Comparison of ENCODE assay signal across 9 cellular contexts in genomic region chr10:99370993-99371392, GRCh38. TPM values are rescaled to one million over a fixed set of nuclear protein-coding genes. Genes with fewer than 3 reads are reported as not detected.
DNase-seq lines count a peak whose midpoint lies in the region; ATAC-seq and TF ChIP-seq lines count a peak whose summit lies in the region.
"Had no signal": no experiment of that assay in that cellular context is flagged by ENCODE, and none has a peak within 500 bp of the region (broad histone marks: within the 10 kb centered on the region; RNA-seq: fewer than 3 reads in every experiment).

No MANE protein-coding gene starts in this region.

- peaks cover 86% of the 10 kb centered on the region for H3K27me3 Mint-ChIP-seq in T-helper 17 cell

- TF ChIP-seq POLR2A in Peyer's patch (IDR thresholded peaks at IDR 0.05), result no peak
- TF ChIP-seq POLR2A in thyroid gland (IDR thresholded peaks at IDR 0.05), result no peak
- no peak for TF ChIP-seq POLR2A in tibial nerve (IDR thresholded peaks at IDR 0.05)

- H3K27ac ChIP-seq in Peyer's patch (no peak overlapping the region), thyroid gland (no peak overlapping the region), tibial nerve (no peak overlapping the region)

- ATAC-seq in GM18909 (IDR thresholded peaks at IDR 0.05; ENCODE audit: poor library complexity, unreplicated experiment) (peak; percentile 89), HG03039 (IDR thresholded peaks at IDR 0.05; ENCODE audit: unreplicated experiment) (peak; percentile 89), T-helper 17 cell (no peak)

- H3K9me3 ChIP-seq in Peyer's patch, result no peaks in the 10 kb centered on the region
- no peaks in the 10 kb centered on the region for H3K9me3 ChIP-seq in thyroid gland
- no peaks in the 10 kb centered on the region for H3K9me3 ChIP-seq in tibial nerve
- H3K9me3 ChIP-seq in T-helper 17 cell (ENCODE audit: control insufficient read depth, low read length, poor library complexity, severe bottlenecking), result no peaks in the 10 kb centered on the region

- H3K36me3 Mint-ChIP-seq in T-helper 17 cell (ENCODE audit: low read depth), result no peaks in the 10 kb centered on the region

- TF ChIP-seq CTCF in Peyer's patch (IDR thresholded peaks at IDR 0.05), result peak in 4 of 6 experiments; percentile 17 to 43 (median 32)
- TF ChIP-seq CTCF in foreskin fibroblast (IDR thresholded peaks at IDR 0.05; ENCODE audit: low read depth, low read length), result peak; percentile 67
- peak in 3 of 6 experiments; percentile 42 to 56 (median 50) for TF ChIP-seq CTCF in thyroid gland (IDR thresholded peaks at IDR 0.05)
- no peak for TF ChIP-seq CTCF in tibial nerve (IDR thresholded peaks at IDR 0.05)

- WGBS in thyroid gland, 2 donors, result 29 to 41% methylated on average over 2 of the region's 2 CpGs
- 45 to 46% methylated on average over 2 of the region's 2 CpGs for WGBS in tibial nerve, 2 donors

- no peaks in the 10 kb centered on the region for H3K36me3 ChIP-seq in Peyer's patch
- no peaks in the 10 kb centered on the region for H3K36me3 ChIP-seq in thyroid gland
- no peaks in the 10 kb centered on the region for H3K36me3 ChIP-seq in tibial nerve

- H3K27me3 ChIP-seq in Peyer's patch (no peaks in the 10 kb centered on the region), thyroid gland (no peaks in the 10 kb centered on the region), tibial nerve (peaks cover 0 to 7% of the 10 kb centered on the region in 2 donors)

- H3K4me3 Mint-ChIP-seq in T-helper 17 cell, result no peak overlapping the region

- no peak for TF ChIP-seq EP300 in tibial nerve (IDR thresholded peaks at IDR 0.05)

- no peaks in the 10 kb centered on the region for H3K4me1 ChIP-seq in Peyer's patch
- no peaks in the 10 kb centered on the region for H3K4me1 ChIP-seq in thyroid gland
- no peaks in the 10 kb centered on the region for H3K4me1 ChIP-seq in tibial nerve

- peaks cover 4% of the 10 kb centered on the region for H3K4me1 Mint-ChIP-seq in T-helper 17 cell

- no peak overlapping the region for H3K27ac Mint-ChIP-seq in T-helper 17 cell

- intact Hi-C loops in thyroid gland (cut with DNase I), result no loop called here

- H3K4me3 ChIP-seq in Peyer's patch, result no peak overlapping the region
- no peak overlapping the region for H3K4me3 ChIP-seq in foreskin fibroblast (ENCODE audit: low read depth in 1 of 2, low read length in 2 of 2)
- H3K4me3 ChIP-seq in thyroid gland (replicated peaks in 1 of 3), result no peak overlapping the region
- H3K4me3 ChIP-seq in tibial nerve, result no peak overlapping the region

- DNase-seq in DMS114 treated with DMSO at 0.1 percent for 48 hours (lab: John Stamatoyannopoulos, UW; ENCODE audit: unreplicated experiment), result peak; percentile 41
- DNase-seq in Peyer's patch, result no peak
- peak in 1 of 2 donors; percentile 64 for DNase-seq in foreskin fibroblast
- no peak for DNase-seq in thyroid gland
- DNase-seq in tibial nerve (ENCODE audit: low spot score in 2 of 2), result no peak
- DNase-seq in T-helper 17 cell, result no peak

RNA-seq across cellular contexts. Expression of gene CNNM1, which starts 41.8 kb away (rescaled TPM):
- 1 to 10 TPM in 2 of 4 donors, under 1 TPM in 2; 0.40 to 2.5 (median 0.87) TPM for total RNA-seq in Peyer's patch
- total RNA-seq in thyroid gland, result under 1 TPM; 0.27 to 0.67 (median 0.50) TPM
- under 1 TPM in 1 of 4 donors, not detected in 3; 0.20 TPM for total RNA-seq in tibial nerve
- total RNA-seq in T-helper 17 cell, result under 1 TPM; 0.15 to 0.16 TPM
- total RNA-seq: skeletal muscle tissue had no signal

RNA-seq across cellular contexts. Expression of gene GOT1, which starts 59.4 kb away (rescaled TPM):
- total RNA-seq in Peyer's patch (100 to 1,000 TPM in 2 of 4 donors, 10 to 100 TPM in 2; 78.4 to 141 (median 110) TPM), thyroid gland (10 to 100 TPM; 19.3 to 57.3 (median 36.7) TPM), tibial nerve (10 to 100 TPM in 3 of 4 donors, 1 to 10 TPM in 1; 8.6 to 19.9 (median 12.1) TPM), T-helper 17 cell (1 to 10 TPM; 7.0 to 7.7 TPM)

Comparison
In these comparisons a context has a peak if more than half of its experiments do, and no peak if none do; other contexts are left out.
1. CTCF ChIP-seq: peak in Peyer's patch (4 of 6) and foreskin fibroblast (single experiment); none in tibial nerve (0 of 5).